In the genomic region with DNA sequence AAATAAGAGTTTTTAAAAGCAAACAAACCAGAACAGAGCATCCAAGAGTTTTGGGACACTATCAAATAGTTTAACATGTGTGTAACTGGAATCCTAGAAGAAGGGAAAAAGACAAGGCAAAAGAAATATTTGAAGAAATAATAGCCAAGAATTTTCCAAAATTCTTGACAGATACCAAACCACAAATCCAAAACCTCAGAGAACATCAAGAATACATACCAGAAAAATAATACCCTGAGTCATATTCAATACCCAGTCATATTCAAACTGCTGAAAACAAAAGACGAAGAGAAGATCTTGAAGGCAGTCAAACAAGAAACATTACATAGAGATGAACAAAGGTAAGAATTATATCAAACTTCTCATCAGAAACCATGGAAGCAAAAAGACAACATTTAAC, we compare ENCODE assay signal across 17 cellular contexts.
"Had no signal": no experiment of that assay in that cellular context is flagged by ENCODE, and none has a peak within 500 bp of the region (broad histone marks: within the 10 kb centered on the region; RNA-seq: fewer than 3 reads in every experiment).

No MANE protein-coding gene starts in this region.

- DNase-seq: activated B cell treated with CpG ODN at 0.5 μM for 24 hours; activated CD4-positive, alpha-beta T cell treated with anti-CD3 and anti-CD28 coated beads for 48 hours; activated CD8-positive, alpha-beta T cell treated with anti-CD3 and anti-CD28 coated beads for 36 hours; activated gamma-delta T cell treated with Interleukin-2 at 50 U/mL for 16 hours; activated naive CD8-positive, alpha-beta T cell treated with anti-CD3 and anti-CD28 coated beads, Interleukin-2, amount 10 ng/mL, durations not matched to agents 7 days and 5 days; anterior cingulate cortex; foreskin melanocyte; immature natural killer cell; left cardiac atrium; lower lobe of right lung; ovary; right lobe of liver; stimulated activated CD4-positive, alpha-beta T cell treated with anti-CD3 and anti-CD28 coated beads, Interleukin-1b, Interleukin-23, amount 100 ng/mL, for 48 hours; tibial artery had no signal

- ATAC-seq: activated CD8-positive, alpha-beta T cell treated with anti-CD3 and anti-CD28 coated beads for 36 hours; left cardiac atrium; lower lobe of right lung; right lobe of liver had no signal

- H3K4me3 ChIP-seq: lower lobe of right lung, ovary, right lobe of liver, tibial artery had no signal

- H3K9me3 Mint-ChIP-seq: activated B cell treated with CpG ODN at 0.5 μM for 24 hours; activated CD8-positive, alpha-beta T cell treated with anti-CD3 and anti-CD28 coated beads for 36 hours; immature natural killer cell; T-helper 2 cell treated with Interferon-gamma antibody and Interleukin-4, amounts not matched to agents 5 μg/mL and 100 μg/mL, for 36 hours had no signal

- H3K4me3 Mint-ChIP-seq: activated B cell treated with CpG ODN at 0.5 μM for 24 hours; activated CD8-positive, alpha-beta T cell treated with anti-CD3 and anti-CD28 coated beads for 36 hours; activated naive CD8-positive, alpha-beta T cell treated with anti-CD3 and anti-CD28 coated beads, Interleukin-2, amount 10 ng/mL, durations not matched to agents 7 days and 5 days; immature natural killer cell; mesothelial cell of epicardium; neural crest cell; T-helper 2 cell treated with Interferon-gamma antibody and Interleukin-4, amounts not matched to agents 5 μg/mL and 100 μg/mL, for 36 hours had no signal

- H3K27me3 Mint-ChIP-seq: activated B cell treated with CpG ODN at 0.5 μM for 24 hours; activated CD8-positive, alpha-beta T cell treated with anti-CD3 and anti-CD28 coated beads for 36 hours; activated naive CD8-positive, alpha-beta T cell treated with anti-CD3 and anti-CD28 coated beads, Interleukin-2, amount 10 ng/mL, durations not matched to agents 7 days and 5 days had no signal

- H3K27ac Mint-ChIP-seq: activated B cell treated with CpG ODN at 0.5 μM for 24 hours; activated CD8-positive, alpha-beta T cell treated with anti-CD3 and anti-CD28 coated beads for 36 hours; activated naive CD8-positive, alpha-beta T cell treated with anti-CD3 and anti-CD28 coated beads, Interleukin-2, amount 10 ng/mL, durations not matched to agents 7 days and 5 days; immature natural killer cell; mesothelial cell of epicardium; T-helper 2 cell treated with Interferon-gamma antibody and Interleukin-4, amounts not matched to agents 5 μg/mL and 100 μg/mL, for 36 hours had no signal
